1 cellular context compared by ENCODE assay signal in the genomic region with DNA sequence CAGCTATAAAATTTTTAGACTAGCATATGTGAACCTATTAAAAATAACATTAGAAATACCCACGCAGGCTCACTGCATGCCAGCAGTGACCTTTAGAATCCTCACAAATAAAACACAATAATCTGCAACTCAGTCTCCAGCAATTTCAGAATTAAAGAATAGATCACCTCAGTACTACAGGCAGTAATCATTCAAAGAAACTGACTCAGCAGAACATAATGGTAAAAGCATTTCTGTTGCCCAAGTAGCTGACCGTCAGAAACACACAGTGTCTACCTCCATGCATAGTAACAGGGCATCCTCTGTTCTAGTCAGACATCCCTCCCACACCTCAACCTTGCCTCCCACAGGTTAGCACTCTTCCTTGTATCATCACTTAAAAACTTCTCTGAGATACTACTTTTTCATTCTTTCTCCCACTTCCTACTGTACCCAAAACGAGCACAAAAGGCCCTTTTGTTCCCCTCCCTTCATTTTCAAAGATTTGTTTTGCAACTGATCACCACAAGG.
TF ChIP-seq lines count a peak whose summit lies in the region.

No MANE protein-coding gene starts in this region.

TF ChIP-seq in GM23338, 12 proteins besides CTCF, POLR2A, EP300 and RAD21 (continued from another document):
- TF ChIP-seq, protein P1, sequence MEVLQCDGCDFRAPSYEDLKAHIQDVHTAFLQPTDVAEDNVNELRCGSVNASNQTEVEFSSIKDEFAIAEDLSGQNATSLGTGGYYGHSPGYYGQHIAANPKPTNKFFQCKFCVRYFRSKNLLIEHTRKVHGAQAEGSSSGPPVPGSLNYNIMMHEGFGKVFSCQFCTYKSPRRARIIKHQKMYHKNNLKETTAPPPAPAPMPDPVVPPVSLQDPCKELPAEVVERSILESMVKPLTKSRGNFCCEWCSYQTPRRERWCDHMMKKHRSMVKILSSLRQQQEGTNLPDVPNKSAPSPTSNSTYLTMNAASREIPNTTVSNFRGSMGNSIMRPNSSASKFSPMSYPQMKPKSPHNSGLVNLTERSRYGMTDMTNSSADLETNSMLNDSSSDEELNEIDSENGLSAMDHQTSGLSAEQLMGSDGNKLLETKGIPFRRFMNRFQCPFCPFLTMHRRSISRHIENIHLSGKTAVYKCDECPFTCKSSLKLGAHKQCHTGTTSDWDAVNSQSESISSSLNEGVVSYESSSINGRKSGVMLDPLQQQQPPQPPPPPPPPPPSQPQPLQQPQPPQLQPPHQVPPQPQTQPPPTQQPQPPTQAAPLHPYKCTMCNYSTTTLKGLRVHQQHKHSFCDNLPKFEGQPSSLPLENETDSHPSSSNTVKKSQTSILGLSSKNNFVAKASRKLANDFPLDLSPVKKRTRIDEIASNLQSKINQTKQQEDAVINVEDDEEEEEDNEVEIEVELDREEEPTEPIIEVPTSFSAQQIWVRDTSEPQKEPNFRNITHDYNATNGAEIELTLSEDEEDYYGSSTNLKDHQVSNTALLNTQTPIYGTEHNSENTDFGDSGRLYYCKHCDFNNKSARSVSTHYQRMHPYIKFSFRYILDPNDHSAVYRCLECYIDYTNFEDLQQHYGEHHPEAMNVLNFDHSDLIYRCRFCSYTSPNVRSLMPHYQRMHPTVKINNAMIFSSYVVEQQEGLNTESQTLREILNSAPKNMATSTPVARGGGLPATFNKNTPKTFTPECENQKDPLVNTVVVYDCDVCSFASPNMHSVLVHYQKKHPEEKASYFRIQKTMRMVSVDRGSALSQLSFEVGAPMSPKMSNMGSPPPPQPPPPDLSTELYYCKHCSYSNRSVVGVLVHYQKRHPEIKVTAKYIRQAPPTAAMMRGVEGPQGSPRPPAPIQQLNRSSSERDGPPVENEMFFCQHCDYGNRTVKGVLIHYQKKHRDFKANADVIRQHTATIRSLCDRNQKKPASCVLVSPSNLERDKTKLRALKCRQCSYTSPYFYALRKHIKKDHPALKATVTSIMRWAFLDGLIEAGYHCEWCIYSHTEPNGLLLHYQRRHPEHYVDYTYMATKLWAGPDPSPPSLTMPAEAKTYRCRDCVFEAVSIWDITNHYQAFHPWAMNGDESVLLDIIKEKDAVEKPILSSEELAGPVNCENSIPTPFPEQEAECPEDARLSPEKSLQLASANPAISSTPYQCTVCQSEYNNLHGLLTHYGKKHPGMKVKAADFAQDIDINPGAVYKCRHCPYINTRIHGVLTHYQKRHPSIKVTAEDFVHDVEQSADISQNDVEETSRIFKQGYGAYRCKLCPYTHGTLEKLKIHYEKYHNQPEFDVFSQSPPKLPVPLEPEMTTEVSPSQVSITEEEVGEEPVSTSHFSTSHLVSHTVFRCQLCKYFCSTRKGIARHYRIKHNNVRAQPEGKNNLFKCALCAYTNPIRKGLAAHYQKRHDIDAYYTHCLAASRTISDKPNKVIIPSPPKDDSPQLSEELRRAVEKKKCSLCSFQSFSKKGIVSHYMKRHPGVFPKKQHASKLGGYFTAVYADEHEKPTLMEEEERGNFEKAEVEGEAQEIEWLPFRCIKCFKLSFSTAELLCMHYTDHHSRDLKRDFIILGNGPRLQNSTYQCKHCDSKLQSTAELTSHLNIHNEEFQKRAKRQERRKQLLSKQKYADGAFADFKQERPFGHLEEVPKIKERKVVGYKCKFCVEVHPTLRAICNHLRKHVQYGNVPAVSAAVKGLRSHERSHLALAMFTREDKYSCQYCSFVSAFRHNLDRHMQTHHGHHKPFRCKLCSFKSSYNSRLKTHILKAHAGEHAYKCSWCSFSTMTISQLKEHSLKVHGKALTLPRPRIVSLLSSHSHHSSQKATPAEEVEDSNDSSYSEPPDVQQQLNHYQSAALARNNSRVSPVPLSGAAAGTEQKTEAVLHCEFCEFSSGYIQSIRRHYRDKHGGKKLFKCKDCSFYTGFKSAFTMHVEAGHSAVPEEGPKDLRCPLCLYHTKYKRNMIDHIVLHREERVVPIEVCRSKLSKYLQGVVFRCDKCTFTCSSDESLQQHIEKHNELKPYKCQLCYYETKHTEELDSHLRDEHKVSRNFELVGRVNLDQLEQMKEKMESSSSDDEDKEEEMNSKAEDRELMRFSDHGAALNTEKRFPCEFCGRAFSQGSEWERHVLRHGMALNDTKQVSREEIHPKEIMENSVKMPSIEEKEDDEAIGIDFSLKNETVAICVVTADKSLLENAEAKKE (CRISPR knock-in tag; IDR thresholded peaks at IDR 0.05): no peak
- no peak for TF ChIP-seq NANOG (IDR thresholded peaks at IDR 0.05; ENCODE audit: borderline replicate concordance)
- TF ChIP-seq EZH2 (IDR thresholded peaks at IDR 0.05; ENCODE audit: low read depth, unreplicated experiment): no peak
- TF ChIP-seq CREB1 (CRISPR knock-in tag; IDR thresholded peaks at IDR 0.05; ENCODE audit: low read depth): no peak
